In the genomic region with DNA sequence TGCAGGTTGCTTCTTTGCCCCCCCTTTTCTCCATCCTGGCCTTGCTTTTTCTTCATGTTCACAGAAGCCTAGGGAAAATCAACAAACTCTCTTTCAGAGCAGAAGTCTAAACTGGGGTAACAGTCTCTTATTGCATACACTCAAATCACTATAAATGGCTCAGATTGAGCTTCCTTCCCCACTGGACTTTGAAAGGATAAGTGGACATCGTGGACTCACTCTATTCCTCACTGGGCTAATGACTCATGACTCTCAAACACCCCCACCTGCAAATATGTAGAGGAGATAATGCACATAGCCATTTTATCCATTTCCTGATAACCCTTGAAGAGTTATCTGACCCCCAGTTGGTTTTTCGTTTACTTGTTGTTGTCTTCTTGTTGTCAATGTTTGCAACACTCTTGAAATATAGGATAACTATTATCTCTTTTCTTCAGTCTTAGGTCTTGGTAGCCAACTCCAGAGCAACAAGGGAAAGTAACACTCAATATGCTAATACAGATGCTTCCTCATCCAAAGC, we compare ENCODE assay signal across 17 cellular contexts.
DNase-seq lines count a peak whose midpoint lies in the region; ATAC-seq lines count a peak whose summit lies in the region.
"Had no signal": no experiment of that assay in that cellular context is flagged by ENCODE, and none has a peak within 500 bp of the region (broad histone marks: within the 10 kb centered on the region; RNA-seq: fewer than 3 reads in every experiment).

No MANE protein-coding gene starts in this region.

- no peak overlapping the region for H2BK12ac ChIP-seq in neuronal stem cell (ENCODE audit: low read length)

- no peaks in the 10 kb centered on the region for H3K36me3 Mint-ChIP-seq in activated T-cell treated with anti-CD3 and anti-CD28 coated beads, Interleukin-2, amount 50 U/mL, for 72 hours (ENCODE audit: insufficient read depth in 2 of 2)
- H3K36me3 Mint-ChIP-seq: CD14-positive monocyte; CD4-positive, alpha-beta memory T cell; IgD-negative memory B cell had no signal

- H2AK5ac ChIP-seq in neuronal stem cell (ENCODE audit: low read depth, low read length): no peak overlapping the region

- H3K9me3 Mint-ChIP-seq in activated T-cell treated with anti-CD3 and anti-CD28 coated beads, Interleukin-2, amount 50 U/mL, for 72 hours: peaks cover 5 to 7% of the 10 kb centered on the region in 2 donors
- H3K9me3 Mint-ChIP-seq: GM23338 had no signal

- intact Hi-C loops in left colon (cut with DNase I, micrococcal nuclease): no loop called here

- no CpG with 5 or more reads among the region's 2 CpGs for whole genome bisulfite sequencing in neuronal stem cell (ENCODE audit: extremely low coverage in 2 of 2, insufficient read length in 2 of 2, insufficient replicate concordance in 1 of 2), 2 donors

- no peak overlapping the region for H4K8ac ChIP-seq in neuronal stem cell (ENCODE audit: low read depth, low read length)

- H3K36me3 ChIP-seq in neuronal stem cell (replicated peaks in 1 of 2; ENCODE audit: control insufficient read depth in 2 of 2, insufficient read depth in 2 of 2, low read length in 2 of 2): no peaks in the 10 kb centered on the region
- H3K36me3 ChIP-seq: BLaER1 had no signal

- no peak overlapping the region for H3K9ac ChIP-seq in neuronal stem cell (ENCODE audit: low read depth, low read length, poor library complexity)
- H3K9ac ChIP-seq: BLaER1 had no signal

- ATAC-seq in left colon (peak; percentile 53), HG03025 (IDR thresholded peaks at IDR 0.05; ENCODE audit: low FRiP score, unreplicated experiment) (no peak), HG03354 (IDR thresholded peaks at IDR 0.05; ENCODE audit: poor library complexity, severe bottlenecking, unreplicated experiment) (no peak)
- ATAC-seq in activated T-cell treated with anti-CD3 and anti-CD28 coated beads, Interleukin-2, amount 50 U/mL, for 72 hours (replicated peaks in 1 of 2): no peak
- ATAC-seq: GM23338, HepG2 had no signal

- H3K23ac ChIP-seq in neuronal stem cell (ENCODE audit: low read depth, low read length, poor library complexity): no peak overlapping the region

- peak; percentile 3 for DNase-seq in ELR (ENCODE audit: low read depth)
- DNase-seq in amniotic epithelial cell (ENCODE audit: low read depth): peak; percentile 60
- DNase-seq in left colon: no peak
- DNase-seq in neuronal stem cell (ENCODE audit: low spot score): no peak
- DNase-seq in activated T-cell treated with anti-CD3 and anti-CD28 coated beads, Interleukin-2, amount 50 U/mL, for 72 hours: no peak
- DNase-seq: 8988T; CD4-positive, alpha-beta memory T cell; DMS153; GDM1; HCEC 1CT had no signal

- no peak overlapping the region for H3K27ac Mint-ChIP-seq in activated T-cell treated with anti-CD3 and anti-CD28 coated beads, Interleukin-2, amount 50 U/mL, for 72 hours
- H3K27ac Mint-ChIP-seq: GM23338, IgD-negative memory B cell had no signal

- H3K4me1 ChIP-seq in neuronal stem cell (ENCODE audit: control insufficient read depth in 2 of 2, insufficient read depth in 1 of 2, low read depth in 1 of 2, low read length in 2 of 2): peaks cover 6 to 16% of the 10 kb centered on the region in 2 donors
- H3K4me1 ChIP-seq: BLaER1 had no signal

- H3K18ac ChIP-seq in neuronal stem cell (ENCODE audit: low read length): no peak overlapping the region

- no peaks in the 10 kb centered on the region for H3K9me3 ChIP-seq in neuronal stem cell (replicated peaks in 1 of 2; ENCODE audit: control insufficient read depth in 2 of 2, insufficient read depth in 1 of 2, low read depth in 1 of 2, low read length in 2 of 2)
- H3K9me3 ChIP-seq: BLaER1 had no signal

- H4K91ac ChIP-seq in neuronal stem cell (ENCODE audit: low read depth, low read length, poor library complexity): no peak overlapping the region

- H3K27ac ChIP-seq in neuronal stem cell (replicated peaks; ENCODE audit: low read length): no peak overlapping the region
- H3K27ac ChIP-seq: BLaER1 had no signal

- peak overlapping the region; percentile 62 for H2AFZ ChIP-seq in neuronal stem cell (ENCODE audit: low read length)
- H2AFZ ChIP-seq: GM23338 had no signal

- H3K14ac ChIP-seq in neuronal stem cell (ENCODE audit: low read length): no peak overlapping the region

- H3K4me3 ChIP-seq in neuronal stem cell (ENCODE audit: low read length in 2 of 2): no peak overlapping the region
- H3K4me3 ChIP-seq: BLaER1, GM23338 had no signal

- H3K4me1 Mint-ChIP-seq in activated T-cell treated with anti-CD3 and anti-CD28 coated beads, Interleukin-2, amount 50 U/mL, for 72 hours (ENCODE audit: low read depth): no peaks in the 10 kb centered on the region
- H3K4me1 Mint-ChIP-seq: CD14-positive monocyte; CD4-positive, alpha-beta memory T cell; IgD-negative memory B cell had no signal

- H3K27me3 ChIP-seq in neuronal stem cell (ENCODE audit: control insufficient read depth in 3 of 3, insufficient read depth in 3 of 3, low read depth in 1 of 3, low read length in 3 of 3): no peaks in the 10 kb centered on the region
- H3K27me3 ChIP-seq: BLaER1 had no signal

- no peaks in the 10 kb centered on the region for H3K79me1 ChIP-seq in neuronal stem cell (ENCODE audit: low read depth, low read length)

- no peak overlapping the region for H3K4me3 Mint-ChIP-seq in activated T-cell treated with anti-CD3 and anti-CD28 coated beads, Interleukin-2, amount 50 U/mL, for 72 hours
- H3K4me3 Mint-ChIP-seq: CD14-positive monocyte; CD4-positive, alpha-beta memory T cell; GM23338; IgD-negative memory B cell had no signal

- H2BK120ac ChIP-seq in neuronal stem cell (ENCODE audit: low read depth, low read length): no peak overlapping the region

- H3K4me2 ChIP-seq in neuronal stem cell (ENCODE audit: insufficient read depth, low read length, poor library complexity, severe bottlenecking): no peak overlapping the region
- H3K4me2 ChIP-seq: BLaER1, GM23338 had no signal

- H2BK5ac ChIP-seq in neuronal stem cell (ENCODE audit: low read length): no peak overlapping the region

- H2BK15ac ChIP-seq in neuronal stem cell (ENCODE audit: low read length): no peak overlapping the region

- H3K4ac ChIP-seq in neuronal stem cell (ENCODE audit: low read length): no peak overlapping the region

- no peaks in the 10 kb centered on the region for H3K27me3 Mint-ChIP-seq in activated T-cell treated with anti-CD3 and anti-CD28 coated beads, Interleukin-2, amount 50 U/mL, for 72 hours (ENCODE audit: low read depth)
- H3K27me3 Mint-ChIP-seq: CD4-positive, alpha-beta memory T cell; IgD-negative memory B cell had no signal

Comparison
In these comparisons a context has a peak if more than half of its experiments do, and no peak if none do; other contexts are left out.
1. DNase-seq: peak in ELR (single experiment) and amniotic epithelial cell (single experiment); none in left colon (0 of 2), neuronal stem cell (single experiment) and activated T-cell treated with anti-CD3 and anti-CD28 coated beads, Interleukin-2, amount 50 U/mL, for 72 hours (0 of 2).